ENCODE assay signal across 9 cellular contexts in genomic region chr5:141514330-141515111, GRCh38. TPM values are rescaled to one million over a fixed set of nuclear protein-coding genes. Genes with fewer than 3 reads are reported as not detected.
DNase-seq lines count a peak whose midpoint lies in the region; ATAC-seq and TF ChIP-seq lines count a peak whose summit lies in the region.
"Had no signal": no experiment of that assay in that cellular context is flagged by ENCODE, and none has a peak within 500 bp of the region (broad histone marks: within the 10 kb centered on the region; RNA-seq: fewer than 3 reads in every experiment).

No MANE protein-coding gene starts in this region.

- peaks cover 64% of the 10 kb centered on the region for H3F3A ChIP-seq in smooth muscle cell (ENCODE audit: low read depth)

- peak overlapping the region; percentile 55 for H3K4me3 ChIP-seq in smooth muscle cell

- ATAC-seq in HG02588 (IDR thresholded peaks at IDR 0.05; ENCODE audit: unreplicated experiment) (peak; percentile 16), Right ventricle myocardium superior (ENCODE audit: poor library complexity) (peak; percentile 4), left lobe of liver (no peak)

- peaks cover 37% of the 10 kb centered on the region for H3K36me3 Mint-ChIP-seq in T-helper 1 cell treated with Interleukin-12 subunit alpha and Interleukin-12 subunit beta and Interleukin-4 antibody, amounts not matched to agents 30 μg/mL and 1 μg/mL, for 36 hours (ENCODE audit: low read depth)

- H3K9me3 Mint-ChIP-seq in T-helper 1 cell treated with Interleukin-12 subunit alpha and Interleukin-12 subunit beta and Interleukin-4 antibody, amounts not matched to agents 30 μg/mL and 1 μg/mL, for 36 hours = no peaks in the 10 kb centered on the region

- H3K27me3 ChIP-seq in smooth muscle cell (ENCODE audit: low read depth) = no peaks in the 10 kb centered on the region

- no peak overlapping the region for H2AFZ ChIP-seq in smooth muscle cell (ENCODE audit: low read depth)

- no peaks in the 10 kb centered on the region for H3K9me3 ChIP-seq in smooth muscle cell (replicated peaks; ENCODE audit: low read depth)

- H3K27ac ChIP-seq in smooth muscle cell (ENCODE audit: low read depth) = peak overlapping the region; percentile 100

- intact Hi-C loops in Right ventricle myocardium superior (cut with DNase I) = no loop called here

- peak overlapping the region; percentile 39 for H3K27ac Mint-ChIP-seq in T-helper 1 cell treated with Interleukin-12 subunit alpha and Interleukin-12 subunit beta and Interleukin-4 antibody, amounts not matched to agents 30 μg/mL and 1 μg/mL, for 36 hours

- peak overlapping the region; percentile 97 for H3K9ac ChIP-seq in smooth muscle cell (ENCODE audit: low read depth)

- H3K4me3 Mint-ChIP-seq in T-helper 1 cell treated with Interleukin-12 subunit alpha and Interleukin-12 subunit beta and Interleukin-4 antibody, amounts not matched to agents 30 μg/mL and 1 μg/mL, for 36 hours = no peak overlapping the region

- DNase-seq in GM10266 (ENCODE audit: extremely low spot score) = peak; percentile 21
- DNase-seq in Right ventricle myocardium superior = no peak
- no peak for DNase-seq in smooth muscle cell (lab: John Stamatoyannopoulos, UW; ENCODE audit: unreplicated experiment)
- no peak for DNase-seq in hippocampal formation (lab: John Stamatoyannopoulos, UW)
- DNase-seq in left lobe of liver (ENCODE audit: low spot score) = no peak
- DNase-seq in NCI-H226 = no peak

- no peaks in the 10 kb centered on the region for H3K27me3 Mint-ChIP-seq in T-helper 1 cell treated with Interleukin-12 subunit alpha and Interleukin-12 subunit beta and Interleukin-4 antibody, amounts not matched to agents 30 μg/mL and 1 μg/mL, for 36 hours (ENCODE audit: low read depth)

- WGBS in smooth muscle cell (ENCODE audit: low lambda C conversion rate) = 17% methylated on average over 6 of the region's 6 CpGs

- peaks cover 26% of the 10 kb centered on the region for H3K4me1 Mint-ChIP-seq in T-helper 1 cell treated with Interleukin-12 subunit alpha and Interleukin-12 subunit beta and Interleukin-4 antibody, amounts not matched to agents 30 μg/mL and 1 μg/mL, for 36 hours (ENCODE audit: low read depth)

- no peaks in the 10 kb centered on the region for H4K20me1 ChIP-seq in smooth muscle cell (ENCODE audit: low read depth)

- no peaks in the 10 kb centered on the region for H3K79me2 ChIP-seq in smooth muscle cell (ENCODE audit: low read depth)

- peak overlapping the region; percentile 86 for H3K4me2 ChIP-seq in smooth muscle cell

- peaks cover 38% of the 10 kb centered on the region for H3K4me1 ChIP-seq in smooth muscle cell (ENCODE audit: low read depth)

- no peak for TF ChIP-seq CTCF in GM10266 (IDR thresholded peaks at IDR 0.05; ENCODE audit: control insufficient read depth, insufficient read depth, low read depth, missing control alignments)
- no peak for TF ChIP-seq CTCF in smooth muscle cell (IDR thresholded peaks at IDR 0.05; ENCODE audit: borderline replicate concordance, insufficient read depth, poor library complexity, severe bottlenecking)

- H3K36me3 ChIP-seq in smooth muscle cell (ENCODE audit: low read depth) = no peaks in the 10 kb centered on the region

RNA-seq across cellular contexts. Expression of gene PCDHGC5, which starts 25.6 kb away (rescaled TPM):
- total RNA-seq in Right ventricle myocardium superior = 3.0 TPM
- total RNA-seq in smooth muscle cell = 1.8 and 3.4 TPM in 2 replicates
- polyA plus RNA-seq in smooth muscle cell = 1.5 and 3.3 TPM in 2 replicates
- total RNA-seq in left lobe of liver = 0.40 TPM

RNA-seq across cellular contexts. Expression of gene PCDHGC4, which starts 29.7 kb away (rescaled TPM):
- 3.0 TPM for total RNA-seq in Right ventricle myocardium superior
- total RNA-seq in smooth muscle cell = 1.2 and 3.8 TPM in 2 replicates
- polyA plus RNA-seq in smooth muscle cell = 0.12 and 0.16 TPM in 2 replicates
- total RNA-seq in left lobe of liver = 0.65 TPM
- total RNA-seq: SK-MEL-5 had no signal

RNA-seq across cellular contexts. Expression of gene PCDHGC3, which starts 38.8 kb away (rescaled TPM):
- 17.1 TPM for total RNA-seq in Right ventricle myocardium superior
- 38.2 and 50.3 TPM in 2 replicates for total RNA-seq in smooth muscle cell
- 98.4 and 111 TPM in 2 replicates for polyA plus RNA-seq in smooth muscle cell
- 8.5 TPM for total RNA-seq in left lobe of liver
